Comparison of ENCODE assay signal across 1 cellular context in genomic region chr6:30749554-30750378, GRCh38.
TF ChIP-seq lines count a peak whose summit lies in the region.

No MANE protein-coding gene starts in this region.

TF ChIP-seq in SK-N-SH, 30 proteins besides CTCF, POLR2A, EP300 and RAD21 (continued from another document):
- no peak for TF ChIP-seq REST (IDR thresholded peaks at IDR 0.05; ENCODE audit: low read depth, low read length)
- no peak for TF ChIP-seq NFIC (IDR thresholded peaks at IDR 0.05; ENCODE audit: borderline replicate concordance)
- no peak for TF ChIP-seq MEF2A (IDR thresholded peaks at IDR 0.05; ENCODE audit: borderline replicate concordance, low read depth)
- TF ChIP-seq CHD2 (IDR thresholded peaks at IDR 0.05; ENCODE audit: low read length, partially characterized antibody), result no peak
- no peak for TF ChIP-seq TEAD4 (IDR thresholded peaks at IDR 0.05; ENCODE audit: borderline replicate concordance, insufficient read depth)
- TF ChIP-seq YY1 (IDR thresholded peaks at IDR 0.05; ENCODE audit: low read depth), result no peak
- TF ChIP-seq RCOR1 (IDR thresholded peaks at IDR 0.05; ENCODE audit: low read length), result no peak
- TF ChIP-seq NRF1 (IDR thresholded peaks at IDR 0.05; ENCODE audit: low read depth, low read length), result no peak
- TF ChIP-seq, protein P1, sequence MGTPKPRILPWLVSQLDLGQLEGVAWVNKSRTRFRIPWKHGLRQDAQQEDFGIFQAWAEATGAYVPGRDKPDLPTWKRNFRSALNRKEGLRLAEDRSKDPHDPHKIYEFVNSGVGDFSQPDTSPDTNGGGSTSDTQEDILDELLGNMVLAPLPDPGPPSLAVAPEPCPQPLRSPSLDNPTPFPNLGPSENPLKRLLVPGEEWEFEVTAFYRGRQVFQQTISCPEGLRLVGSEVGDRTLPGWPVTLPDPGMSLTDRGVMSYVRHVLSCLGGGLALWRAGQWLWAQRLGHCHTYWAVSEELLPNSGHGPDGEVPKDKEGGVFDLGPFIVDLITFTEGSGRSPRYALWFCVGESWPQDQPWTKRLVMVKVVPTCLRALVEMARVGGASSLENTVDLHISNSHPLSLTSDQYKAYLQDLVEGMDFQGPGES (IDR thresholded peaks at IDR 0.05; ENCODE audit: low read depth, low read length), result no peak
- no peak for TF ChIP-seq GATA2 (CRISPR knock-in tag; IDR thresholded peaks at IDR 0.05)
- TF ChIP-seq TAF1 (IDR thresholded peaks at IDR 0.05; ENCODE audit: borderline replicate concordance, low read depth, low read length), result no peak
- TF ChIP-seq USF2 (IDR thresholded peaks at IDR 0.05; ENCODE audit: borderline replicate concordance, low read depth, low read length), result no peak
- TF ChIP-seq, protein P2, sequence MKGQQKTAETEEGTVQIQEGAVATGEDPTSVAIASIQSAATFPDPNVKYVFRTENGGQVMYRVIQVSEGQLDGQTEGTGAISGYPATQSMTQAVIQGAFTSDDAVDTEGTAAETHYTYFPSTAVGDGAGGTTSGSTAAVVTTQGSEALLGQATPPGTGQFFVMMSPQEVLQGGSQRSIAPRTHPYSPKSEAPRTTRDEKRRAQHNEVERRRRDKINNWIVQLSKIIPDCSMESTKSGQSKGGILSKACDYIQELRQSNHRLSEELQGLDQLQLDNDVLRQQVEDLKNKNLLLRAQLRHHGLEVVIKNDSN (IDR thresholded peaks at IDR 0.05; ENCODE audit: borderline replicate concordance, low read depth), result no peak
- TF ChIP-seq FOXJ3 (CRISPR knock-in tag; IDR thresholded peaks at IDR 0.05), result no peak
- no peak for TF ChIP-seq PBX3 (IDR thresholded peaks at IDR 0.05)
